Comparison of ENCODE assay signal across 10 cellular contexts in the genomic region with DNA sequence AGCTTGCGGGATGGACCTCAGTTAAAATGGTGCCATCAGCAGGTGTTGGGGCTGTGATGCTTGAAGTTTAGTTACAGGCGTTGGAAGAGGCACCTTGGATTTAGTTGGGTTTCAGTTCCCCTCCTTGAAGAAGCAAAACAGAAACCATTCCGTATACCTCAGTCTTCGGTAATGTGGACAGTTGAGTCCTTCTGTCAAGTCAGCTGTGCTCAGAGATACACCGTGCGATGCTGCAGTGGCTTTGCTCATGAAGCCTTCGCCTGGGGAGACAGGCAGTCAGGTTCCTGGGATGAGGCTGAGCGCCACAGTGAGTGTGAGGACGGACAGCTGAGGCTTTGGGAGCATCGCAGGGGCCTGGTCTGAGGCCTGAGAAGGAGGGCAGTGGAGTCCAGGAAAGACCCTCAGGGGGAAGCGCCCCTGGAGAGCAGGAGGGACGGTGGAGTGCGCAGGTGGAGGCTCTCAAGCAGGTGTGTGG. TPM values are rescaled to one million over a fixed set of nuclear protein-coding genes. Genes with fewer than 3 reads are reported as not detected.
DNase-seq lines count a peak whose midpoint lies in the region; ATAC-seq lines count a peak whose summit lies in the region.
"Had no signal": no experiment of that assay in that cellular context is flagged by ENCODE, and none has a peak within 500 bp of the region (broad histone marks: within the 10 kb centered on the region; RNA-seq: fewer than 3 reads in every experiment).

No MANE protein-coding gene starts in this region.

- peak; percentile 3 to 70 for DNase-seq in NOMO-1 (lab: John Stamatoyannopoulos, UW; ENCODE audit: unreplicated experiment in 2 of 2)
- no peak for DNase-seq in NOMO-1 treated with dmso at 0.1 percent for 144 hours (lab: John Stamatoyannopoulos, UW; ENCODE audit: unreplicated experiment)
- no peak for DNase-seq in anterior cingulate cortex (lab: John Stamatoyannopoulos, UW)
- no peak for DNase-seq in midbrain (lab: John Stamatoyannopoulos, UW)
- no peak for DNase-seq in activated CD4-positive, CD25-positive, alpha-beta regulatory T cell treated with anti-CD3 and anti-CD28 coated beads, Interleukin-2, amount 50 U/mL, for 72 hours
- DNase-seq: heart right ventricle had no signal

- peaks cover 26 to 27% of the 10 kb centered on the region in 2 donors for H3K36me3 ChIP-seq in mucosa of rectum (ENCODE audit: control insufficient read depth in 2 of 2, insufficient read depth in 2 of 2, low read length in 2 of 2)

- H3K27me3 ChIP-seq in mucosa of rectum (ENCODE audit: control insufficient read depth in 2 of 2, insufficient read depth in 2 of 2, low read length in 2 of 2): peaks cover 0 to 2% of the 10 kb centered on the region in 2 donors
- H3K27me3 ChIP-seq: heart right ventricle had no signal

- no peaks in the 10 kb centered on the region for H3K4me1 ChIP-seq in mucosa of rectum (ENCODE audit: control insufficient read depth in 2 of 2, insufficient read depth in 2 of 2, low read length in 2 of 2)

- H3K27me3 Mint-ChIP-seq in IgD-negative memory B cell: peaks cover 2% of the 10 kb centered on the region

- H3K9me3 ChIP-seq in mucosa of rectum (ENCODE audit: control insufficient read depth in 2 of 2, low read length in 2 of 2): no peaks in the 10 kb centered on the region
- H3K9me3 ChIP-seq: heart right ventricle had no signal

- no peak overlapping the region for H3K9ac ChIP-seq in mucosa of rectum (ENCODE audit: low read depth in 1 of 2, low read length in 2 of 2)

- H3K4me3 Mint-ChIP-seq in IgD-negative memory B cell: peak overlapping the region; percentile 87 to 99 (median 98)

- no peaks in the 10 kb centered on the region for H3K9me3 Mint-ChIP-seq in IgD-negative memory B cell

- peak overlapping the region; percentile 60 to 99 (median 91) for H3K27ac Mint-ChIP-seq in IgD-negative memory B cell

- ATAC-seq in GM21576 (IDR thresholded peaks at IDR 0.05; ENCODE audit: unreplicated experiment): peak; percentile 83

- H3K27ac ChIP-seq in mucosa of rectum (ENCODE audit: low read depth in 2 of 2, low read length in 2 of 2): peak overlapping the region in 1 of 2 donors; percentile 13
- H3K27ac ChIP-seq: heart right ventricle, VCaP had no signal

- peaks cover 18 to 44% (median 43%) of the 10 kb centered on the region in 3 donors for H3K4me1 Mint-ChIP-seq in IgD-negative memory B cell

- H3K36me3 Mint-ChIP-seq in IgD-negative memory B cell: peaks cover 7% of the 10 kb centered on the region

- H3K4me3 ChIP-seq in mucosa of rectum (ENCODE audit: low read length in 2 of 2): peak overlapping the region; percentile 3 to 14
- H3K4me3 ChIP-seq: heart right ventricle had no signal

RNA-seq across cellular contexts. Expression of gene RAN, which starts 7.4 kb away (rescaled TPM):
- 559 TPM for polyA plus RNA-seq in IgD-negative memory B cell

RNA-seq across cellular contexts. Expression of gene STX2, which starts 40.2 kb away (rescaled TPM):
- polyA plus RNA-seq in IgD-negative memory B cell: 6.2 TPM

Comparison
In these comparisons a context has a peak if more than half of its experiments do, and no peak if none do; other contexts are left out.
1. DNase-seq: peak in NOMO-1 (2 of 2); none in NOMO-1 treated with dmso at 0.1 percent for 144 hours (single experiment), anterior cingulate cortex (0 of 58), midbrain (single experiment) and activated CD4-positive, CD25-positive, alpha-beta regulatory T cell treated with anti-CD3 and anti-CD28 coated beads, Interleukin-2, amount 50 U/mL, for 72 hours (single experiment).